15 cellular contexts compared by ENCODE assay signal in genomic region chr7:78055160-78055559, GRCh38.
A peak's percentile ranks its signal among the peaks of the same experiment; 100 is the strongest.
DNase-seq lines count a peak whose midpoint lies in the region; TF ChIP-seq lines count a peak whose summit lies in the region.
"Had no signal": no experiment of that assay in that cellular context is flagged by ENCODE, and none has a peak within 500 bp of the region (broad histone marks: within the 10 kb centered on the region; RNA-seq: fewer than 3 reads in every experiment).

No MANE protein-coding gene starts in this region.

- H3K4me3 Mint-ChIP-seq in glutamatergic neuron (ENCODE audit: unreplicated experiment) (no peak overlapping the region), chondrocyte (ENCODE audit: unreplicated experiment) (no peak overlapping the region)
- H3K4me3 Mint-ChIP-seq: IgD-negative memory B cell; T-helper 1 cell treated with Interleukin-12 subunit alpha and Interleukin-12 subunit beta and Interleukin-4 antibody, amounts not matched to agents 30 μg/mL and 1 μg/mL, for 36 hours had no signal

- H3K27me3 ChIP-seq in PC-9 (ENCODE audit: insufficient read depth, low read depth) (no peaks in the 10 kb centered on the region), MG63 (no peaks in the 10 kb centered on the region)

- H3K4me3 ChIP-seq in HEK293 (ENCODE audit: low read depth, low read length) (no peak overlapping the region), PC-9 (no peak overlapping the region), MG63 (no peak overlapping the region)

- peak; percentile 29 for DNase-seq in HuH-7 (ENCODE audit: low spot score)
- peak; percentile 45 to 46 for DNase-seq in NCI-H526 (lab: John Stamatoyannopoulos, UW)
- no peak for DNase-seq in glutamatergic neuron
- no peak for DNase-seq in PC-9
- DNase-seq in chondrocyte (ENCODE audit: low spot score): no peak
- DNase-seq in MG63: no peak
- DNase-seq: ACHN; DMS53; NCI-H2107; NK-92 treated with Interleukin-12 subunit alpha and Interleukin-12 subunit beta, amount 100 ng/mL, for 24 hours; SIG-M5 had no signal

- H3K27ac ChIP-seq in HEK293 (ENCODE audit: extremely low read depth, low read depth, low read length) (no peak overlapping the region), PC-9 (no peak overlapping the region)

- H2AFZ ChIP-seq in PC-9: no peak overlapping the region

- intact Hi-C loops in PC-9 (cut with micrococcal nuclease; ENCODE audit: unreplicated experiment): no loop called here

- no peaks in the 10 kb centered on the region for H3K9me2 ChIP-seq in PC-9 (ENCODE audit: insufficient read depth)

- H4K20me1 ChIP-seq in PC-9 (ENCODE audit: insufficient read depth): no peaks in the 10 kb centered on the region

- H3K4me1 ChIP-seq in HEK293 (ENCODE audit: control insufficient read depth, insufficient read depth, low read length) (peaks cover 4% of the 10 kb centered on the region; the same call in 1 of the 2 replicates), PC-9 (replicated peaks; ENCODE audit: insufficient read depth) (no peaks in the 10 kb centered on the region)
- H3K4me1 ChIP-seq: Caco-2 had no signal

- no peak overlapping the region for H3K4me2 ChIP-seq in PC-9

- CTCF ChIA-PET in HEK293 (lab: Yijun Ruan, JAX): interaction anchor here (1.3 kb wide), 1 partner anchor 9 kb away, joined by 7 read pairs; no protein-coding TSS in a partner anchor
- CTCF ChIA-PET in PC-9 (lab: Charles Lee): no interaction called here

- no peak for TF ChIP-seq CTCF in HEK293 (tag by site-specific recombination; IDR thresholded peaks at IDR 0.05)
- TF ChIP-seq CTCF in glutamatergic neuron (IDR thresholded peaks at IDR 0.05; ENCODE audit: partially characterized antibody, unreplicated experiment): no peak
- TF ChIP-seq CTCF in PC-9 (conservative IDR thresholded peaks at IDR 0.05): no peak
- no peak for TF ChIP-seq CTCF in chondrocyte (IDR thresholded peaks at IDR 0.05)

- H3K79me2 ChIP-seq in PC-9 (ENCODE audit: low read depth): no peaks in the 10 kb centered on the region

- H3K36me3 ChIP-seq in HEK293 (ENCODE audit: control insufficient read depth in 2 of 2, insufficient read depth in 1 of 2, low read length in 2 of 2) (no peaks in the 10 kb centered on the region), PC-9 (ENCODE audit: low read depth) (no peaks in the 10 kb centered on the region), MG63 (no peaks in the 10 kb centered on the region)

- H3K27me3 Mint-ChIP-seq in glutamatergic neuron (ENCODE audit: unreplicated experiment) (peaks cover 1% of the 10 kb centered on the region), chondrocyte (ENCODE audit: low read depth) (peaks cover 2% of the 10 kb centered on the region)

- no peaks in the 10 kb centered on the region for H3F3A ChIP-seq in PC-9 (ENCODE audit: insufficient read depth, low read depth)

- H3K36me3 Mint-ChIP-seq in glutamatergic neuron (ENCODE audit: unreplicated experiment) (no peaks in the 10 kb centered on the region), chondrocyte (ENCODE audit: low read depth) (no peaks in the 10 kb centered on the region)

- H3K27ac Mint-ChIP-seq in glutamatergic neuron (ENCODE audit: unreplicated experiment) (peak overlapping the region; percentile 46), chondrocyte (ENCODE audit: unreplicated experiment) (no peak overlapping the region)
- H3K27ac Mint-ChIP-seq: IgD-negative memory B cell; T-helper 1 cell treated with Interleukin-12 subunit alpha and Interleukin-12 subunit beta and Interleukin-4 antibody, amounts not matched to agents 30 μg/mL and 1 μg/mL, for 36 hours had no signal

- H3K9me3 ChIP-seq in HEK293 (ENCODE audit: control insufficient read depth, insufficient read depth, low read depth, low read length) (no peaks in the 10 kb centered on the region), PC-9 (ENCODE audit: insufficient read depth, low read depth) (no peaks in the 10 kb centered on the region), MG63 (no peaks in the 10 kb centered on the region)
- H3K9me3 ChIP-seq: Caco-2 had no signal

- H3K9me3 Mint-ChIP-seq in glutamatergic neuron (ENCODE audit: unreplicated experiment): peaks cover 3% of the 10 kb centered on the region
- H3K9me3 Mint-ChIP-seq in chondrocyte (ENCODE audit: low read depth): no peaks in the 10 kb centered on the region
- H3K9me3 Mint-ChIP-seq: IgD-negative memory B cell; T-helper 1 cell treated with Interleukin-12 subunit alpha and Interleukin-12 subunit beta and Interleukin-4 antibody, amounts not matched to agents 30 μg/mL and 1 μg/mL, for 36 hours had no signal

- POLR2A ChIA-PET in HEK293 (lab: Yijun Ruan, JAX): no interaction called here
- POLR2A ChIA-PET in PC-9 (lab: Charles Lee; ENCODE audit: unreplicated experiment): no interaction called here

- no TSS peak for BruUV-seq in PC-9 (replicated peaks; lab: Mats Ljungman, UMichigan)

- H3K4me1 Mint-ChIP-seq in glutamatergic neuron (ENCODE audit: low read depth, unreplicated experiment) (peaks cover 55% of the 10 kb centered on the region), chondrocyte (ENCODE audit: low read depth) (peaks cover 9% of the 10 kb centered on the region)

TF ChIP-seq in HEK293, 187 proteins besides CTCF, POLR2A, EP300 and RAD21:
- TF ChIP-seq FEZF1 (tag by site-specific recombination; IDR thresholded peaks at IDR 0.05) (peak; percentile 36; the same call in 1 of the 2 replicates), KLF10 (tag by site-specific recombination; IDR thresholded peaks at IDR 0.05) (no peak), OSR2 (tag by site-specific recombination; IDR thresholded peaks at IDR 0.05) (peak; percentile 28; the same call in 1 of the 2 replicates), ZBTB20 (tag by site-specific recombination; IDR thresholded peaks at IDR 0.05) (peak; percentile 16; the same call in 1 of the 2 replicates), MEIS1 (CRISPR knock-in tag; IDR thresholded peaks at IDR 0.05; ENCODE audit: borderline replicate concordance) (no peak), KLF17 (tag by site-specific recombination; IDR thresholded peaks at IDR 0.05) (no peak)
TF ChIP-seq in HEK293: peak in this region for 3.

Comparison
In these comparisons a context has a peak if more than half of its experiments do, and no peak if none do; other contexts are left out.
1. DNase-seq: peak in HuH-7 (single experiment) and NCI-H526 (2 of 2); none in glutamatergic neuron (single experiment), PC-9 (0 of 2), chondrocyte (single experiment) and MG63 (single experiment).